ENCODE assay signal across 1 cellular context in the genomic region with DNA sequence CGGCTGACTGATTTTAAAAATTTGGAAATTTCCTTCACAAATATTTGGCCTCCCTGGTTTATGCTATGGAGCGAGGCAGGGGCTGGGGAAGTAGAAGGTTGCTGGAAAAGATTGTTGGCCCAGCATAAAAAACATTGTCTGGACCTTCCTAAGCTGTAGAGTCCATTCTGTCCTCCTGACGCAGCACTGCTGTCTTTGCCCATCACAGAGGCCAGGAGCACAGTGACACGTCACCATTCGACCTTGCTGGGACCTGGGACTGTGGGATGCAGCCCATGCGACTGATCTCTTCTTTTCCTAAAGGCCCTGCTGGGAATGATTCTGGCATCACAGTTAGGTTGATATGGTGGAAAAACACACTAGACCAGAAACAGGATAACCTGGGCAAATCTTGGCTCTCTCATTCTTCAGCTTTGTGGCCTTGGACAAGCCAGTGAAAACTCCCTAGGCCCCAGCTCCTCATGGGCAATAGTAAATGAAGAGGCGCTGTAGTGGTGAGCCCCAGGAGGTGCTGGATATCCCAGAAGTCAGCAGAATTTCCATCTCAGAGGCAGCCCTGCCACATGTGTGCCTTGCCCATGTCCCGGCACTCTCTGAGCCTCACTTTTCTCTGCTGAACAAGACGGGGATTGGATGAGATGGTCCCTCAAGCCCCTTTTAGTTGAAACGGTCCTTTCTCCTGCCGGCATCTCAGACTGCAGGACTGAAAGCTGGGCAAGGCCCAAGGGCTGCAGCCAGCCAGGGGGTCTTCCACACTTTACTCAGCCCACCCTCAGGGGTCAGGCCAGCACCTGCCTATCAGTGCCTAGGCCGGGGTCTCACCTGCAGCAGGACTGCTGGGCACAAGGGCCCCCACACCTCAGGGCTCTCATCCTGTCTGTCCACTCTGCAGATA.
A peak's percentile ranks its signal among the peaks of the same experiment; 100 is the strongest.
TF ChIP-seq lines count a peak whose summit lies in the region.

No MANE protein-coding gene starts in this region.

TF ChIP-seq in H1, 55 proteins besides CTCF, POLR2A, EP300 and RAD21:
- TF ChIP-seq CREB1 (IDR thresholded peaks at IDR 0.05) (no peak), POLR2AphosphoS5 (IDR thresholded peaks at IDR 0.05; ENCODE audit: low read depth, low read length) (peak; percentile 40; the same call in 1 of the 2 replicates), CEBPB (IDR thresholded peaks at IDR 0.05; ENCODE audit: low read depth, low read length) (no peak)
TF ChIP-seq in H1: peak in this region for 1.
